Comparison of ENCODE assay signal across 9 cellular contexts in genomic region chr14:100827751-100828447, GRCh38. TPM values are rescaled to one million over a fixed set of nuclear protein-coding genes. Genes with fewer than 3 reads are reported as not detected.
DNase-seq lines count a peak whose midpoint lies in the region; TF ChIP-seq lines count a peak whose summit lies in the region.
"Had no signal": no experiment of that assay in that cellular context is flagged by ENCODE, and none has a peak within 500 bp of the region (broad histone marks: within the 10 kb centered on the region; RNA-seq: fewer than 3 reads in every experiment).

No MANE protein-coding gene starts in this region.

- DNase-seq in Daoy (ENCODE audit: low read depth) (peak; percentile 71), SK-N-DZ (ENCODE audit: low spot score) (peak; percentile 75), fibroblast of peridontal ligament (ENCODE audit: extremely low read depth) (peak; percentile 70), retinal pigment epithelial cell (ENCODE audit: low read depth) (no peak), kidney glomerular epithelial cell (lab: John Stamatoyannopoulos, UW) (no peak)
- DNase-seq in central memory CD4-positive, alpha-beta T cell = no peak
- DNase-seq in activated CD8-positive, alpha-beta memory T cell treated with anti-CD3 and anti-CD28 coated beads for 24 hours = no peak
- no peak for DNase-seq in activated naive CD4-positive, alpha-beta T cell treated with Interleukin-2 at 50 U/mL for 16 hours
- DNase-seq: NCI-H2107 had no signal

- peak; percentile 61 for TF ChIP-seq CTCF in retinal pigment epithelial cell (conservative IDR thresholded peaks at IDR 0.05; ENCODE audit: low read depth, low read length)

- peak overlapping the region; percentile 55 for H3K4me3 ChIP-seq in retinal pigment epithelial cell (ENCODE audit: low read length)

RNA-seq across cellular contexts. Expression of gene MEG3, which starts 2.0 kb away (rescaled TPM):
- 13.5 and 14.3 TPM in 2 replicates for total RNA-seq in Daoy (2014; rRNA removed; shearing (Covaris generic))
- polyA plus RNA-seq in SK-N-DZ (2014; cell fraction: cytosol; rRNA removed) = 191 and 312 TPM in 2 replicates
- polyA plus RNA-seq in SK-N-DZ (2014; cell fraction: nucleus; rRNA removed) = 2,588 and 3,028 TPM in 2 replicates

Comparison
In these comparisons a context has a peak if more than half of its experiments do, and no peak if none do; other contexts are left out.
1. DNase-seq: peak in Daoy (single experiment), SK-N-DZ (single experiment) and fibroblast of peridontal ligament (single experiment); none in retinal pigment epithelial cell (single experiment), kidney glomerular epithelial cell (single experiment), central memory CD4-positive, alpha-beta T cell (single experiment), activated CD8-positive, alpha-beta memory T cell treated with anti-CD3 and anti-CD28 coated beads for 24 hours (single experiment) and activated naive CD4-positive, alpha-beta T cell treated with Interleukin-2 at 50 U/mL for 16 hours (single experiment).